Comparison of ENCODE assay signal across 9 cellular contexts in genomic region chr3:49199244-49199899, GRCh38. TPM values are rescaled to one million over a fixed set of nuclear protein-coding genes. Genes with fewer than 3 reads are reported as not detected.
DNase-seq lines count a peak whose midpoint lies in the region; ATAC-seq and TF ChIP-seq lines count a peak whose summit lies in the region.
"Had no signal": no experiment of that assay in that cellular context is flagged by ENCODE, and none has a peak within 500 bp of the region (broad histone marks: within the 10 kb centered on the region; RNA-seq: fewer than 3 reads in every experiment).

No MANE protein-coding gene starts in this region.

- intact Hi-C loops in colonic mucosa (cut with DNase I) (no loop called here), left colon (cut with DNase I, micrococcal nuclease) (no loop called here)

- no peak overlapping the region for H3K4me3 Mint-ChIP-seq in stimulated activated effector memory CD8-positive, alpha-beta T cell treated with anti-CD3 and anti-CD28 coated beads, Interleukin-12 subunit alpha, Interleukin-12 subunit beta, amount 100 ng/mL, for 72 hours

- H3K27me3 ChIP-seq in colonic mucosa (no peaks in the 10 kb centered on the region), SJCRH30 (no peaks in the 10 kb centered on the region)

- no peaks in the 10 kb centered on the region for H3K9me3 Mint-ChIP-seq in stimulated activated effector memory CD8-positive, alpha-beta T cell treated with anti-CD3 and anti-CD28 coated beads, Interleukin-12 subunit alpha, Interleukin-12 subunit beta, amount 100 ng/mL, for 72 hours

- no peaks in the 10 kb centered on the region for H3K4me1 Mint-ChIP-seq in stimulated activated effector memory CD8-positive, alpha-beta T cell treated with anti-CD3 and anti-CD28 coated beads, Interleukin-12 subunit alpha, Interleukin-12 subunit beta, amount 100 ng/mL, for 72 hours

- no peak for TF ChIP-seq RAD21 in Ishikawa (IDR thresholded peaks at IDR 0.05; ENCODE audit: low read depth)

- TF ChIP-seq CTCF in colonic mucosa (IDR thresholded peaks at IDR 0.05), result no peak

- peak; percentile 25 for ATAC-seq in left colon
- ATAC-seq in HG03354 (IDR thresholded peaks at IDR 0.05; ENCODE audit: poor library complexity, severe bottlenecking, unreplicated experiment), result no peak
- ATAC-seq in stimulated activated effector memory CD8-positive, alpha-beta T cell treated with anti-CD3 and anti-CD28 coated beads, Interleukin-12 subunit alpha, Interleukin-12 subunit beta, amount 100 ng/mL, for 72 hours, result no peak

- H3K27ac Mint-ChIP-seq in stimulated activated effector memory CD8-positive, alpha-beta T cell treated with anti-CD3 and anti-CD28 coated beads, Interleukin-12 subunit alpha, Interleukin-12 subunit beta, amount 100 ng/mL, for 72 hours, result no peak overlapping the region

- H3K4me1 ChIP-seq in colonic mucosa (no peaks in the 10 kb centered on the region), SJCRH30 (no peaks in the 10 kb centered on the region)

- H3K36me3 ChIP-seq in colonic mucosa (no peaks in the 10 kb centered on the region), SJCRH30 (no peaks in the 10 kb centered on the region)

- H3K4me3 ChIP-seq in colonic mucosa (peak overlapping the region; percentile 11), SJCRH30 (no peak overlapping the region)

- no peak overlapping the region for H3K9ac ChIP-seq in colonic mucosa (ENCODE audit: low read depth in 2 of 2, low read length in 2 of 2)

- no peaks in the 10 kb centered on the region for H3K9me3 ChIP-seq in colonic mucosa
- no peaks in the 10 kb centered on the region for H3K9me3 ChIP-seq in SJCRH30 (replicated peaks)

- H3K27ac ChIP-seq in colonic mucosa (no peak overlapping the region), SJCRH30 (no peak overlapping the region)

- DNase-seq in colonic mucosa (peak; percentile 81), left colon (peak; percentile 72 to 84), NCI-H2029 (lab: John Stamatoyannopoulos, UW) (no peak), SJCRH30 (no peak)
- DNase-seq in stimulated activated CD4-positive, alpha-beta T cell treated with anti-CD3 and anti-CD28 coated beads, Interleukin-4, amount 100 ng/mL, for 48 hours (ENCODE audit: low read depth in 2 of 2), result peak; percentile 2 to 7
- DNase-seq in stimulated activated effector memory CD8-positive, alpha-beta T cell treated with anti-CD3 and anti-CD28 coated beads, Interleukin-12 subunit alpha, Interleukin-12 subunit beta, amount 100 ng/mL, for 72 hours (ENCODE audit: low spot score in 2 of 2), result no peak
- DNase-seq: NCI-H1105 had no signal

- no peak for TF ChIP-seq EP300 in Ishikawa (IDR thresholded peaks at IDR 0.05; ENCODE audit: borderline replicate concordance)

- no peaks in the 10 kb centered on the region for H3K36me3 Mint-ChIP-seq in stimulated activated effector memory CD8-positive, alpha-beta T cell treated with anti-CD3 and anti-CD28 coated beads, Interleukin-12 subunit alpha, Interleukin-12 subunit beta, amount 100 ng/mL, for 72 hours

TF ChIP-seq in Ishikawa, 13 proteins besides CTCF, POLR2A, EP300 and RAD21:
- TF ChIP-seq USF1 (IDR thresholded peaks at IDR 0.05) (no peak), MAX (IDR thresholded peaks at IDR 0.05) (peak; percentile 79)

RNA-seq across cellular contexts. Expression of gene KLHDC8B, which starts 28.0 kb away (rescaled TPM):
- total RNA-seq in colonic mucosa (1 to 10 TPM; 5.1 to 9.4 TPM), left colon (10 to 100 TPM in 1 of 2 donors, 1 to 10 TPM in 1; 4.6 to 12.5 TPM)
- total RNA-seq in SJCRH30 (2014; rRNA removed; shearing (Covaris generic)), result 7.8 and 8.6 TPM in 2 replicates

RNA-seq across cellular contexts. Expression of gene CCDC71, which starts 33.2 kb away (rescaled TPM):
- total RNA-seq in colonic mucosa (10 to 100 TPM; 17.8 to 22.6 TPM), left colon (10 to 100 TPM; 16.3 to 20.3 TPM)
- total RNA-seq in SJCRH30 (2014; rRNA removed; shearing (Covaris generic)), result 16.0 and 19.3 TPM in 2 replicates

Comparison
In these comparisons a context has a peak if more than half of its experiments do, and no peak if none do; other contexts are left out.
1. DNase-seq: peak in colonic mucosa (single experiment), left colon (2 of 2) and stimulated activated CD4-positive, alpha-beta T cell treated with anti-CD3 and anti-CD28 coated beads, Interleukin-4, amount 100 ng/mL, for 48 hours (2 of 2); none in NCI-H2029 (single experiment), SJCRH30 (0 of 2) and stimulated activated effector memory CD8-positive, alpha-beta T cell treated with anti-CD3 and anti-CD28 coated beads, Interleukin-12 subunit alpha, Interleukin-12 subunit beta, amount 100 ng/mL, for 72 hours (0 of 2).